Comparison of ENCODE assay signal across 8 cellular contexts in the genomic region with DNA sequence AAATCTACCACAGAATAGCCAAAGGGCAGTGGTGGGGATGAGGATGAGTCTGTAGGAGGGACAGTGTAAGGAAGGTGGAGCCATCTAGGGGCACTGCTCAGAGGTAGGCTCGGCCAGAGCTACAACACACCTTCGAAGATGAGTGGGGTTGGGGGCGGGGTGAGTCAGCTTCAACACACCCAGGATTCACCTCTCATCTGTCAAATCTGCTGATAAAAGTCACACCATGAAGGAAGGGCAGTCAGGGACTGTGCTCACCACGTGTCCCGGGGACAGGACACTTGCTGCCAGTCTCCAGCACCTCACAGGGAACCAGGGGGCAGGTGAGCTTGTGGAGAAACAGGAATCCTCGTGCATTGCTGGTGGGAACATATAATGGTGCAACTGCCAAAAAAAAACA.
DNase-seq lines count a peak whose midpoint lies in the region; ATAC-seq and TF ChIP-seq lines count a peak whose summit lies in the region.

No MANE protein-coding gene starts in this region.

- peaks cover 58 to 100% (median 95%) of the 10 kb centered on the region in 6 donors for H3K4me1 ChIP-seq in spleen
- peaks cover 59% of the 10 kb centered on the region for H3K4me1 ChIP-seq in hepatocyte (ENCODE audit: insufficient read depth)

- H3K4me2 ChIP-seq in hepatocyte: no peak overlapping the region

- H3K9me3 ChIP-seq in spleen: no peaks in the 10 kb centered on the region
- H3K9me3 ChIP-seq in hepatocyte (ENCODE audit: low read depth): no peaks in the 10 kb centered on the region

- H3K27ac ChIP-seq in cingulate gyrus (ENCODE audit: low read depth, low read length): peak overlapping the region; percentile 61
- peak overlapping the region in 6 of 8 donors; percentile 3 to 74 (median 60) for H3K27ac ChIP-seq in spleen
- H3K27ac ChIP-seq in hepatocyte: no peak overlapping the region

- no peak for TF ChIP-seq POLR2A in spleen (IDR thresholded peaks at IDR 0.05)

- intact Hi-C loops in spleen (cut with DNase I; ENCODE audit: low total_unique reads): no loop called here

- H3K9me2 ChIP-seq in hepatocyte (replicated peaks; ENCODE audit: insufficient read depth): no peaks in the 10 kb centered on the region

- ATAC-seq in GM19452 (IDR thresholded peaks at IDR 0.05; ENCODE audit: unreplicated experiment) (no peak), GM21786 (IDR thresholded peaks at IDR 0.05; ENCODE audit: unreplicated experiment) (no peak)

- peaks cover 100% of the 10 kb centered on the region for H4K20me1 ChIP-seq in hepatocyte (ENCODE audit: insufficient read depth, poor library complexity, severe bottlenecking)

- WGBS in spleen, 5 donors: 40 to 59% (median 52%) methylated on average over 6 of the region's 6 CpGs
- WGBS in hepatocyte (ENCODE audit: low lambda C conversion rate, missing lambda C conversion rate): 64% methylated on average over 6 of the region's 6 CpGs

- H3K27me3 ChIP-seq in spleen (replicated peaks in 1 of 7) (no peaks in the 10 kb centered on the region), hepatocyte (no peaks in the 10 kb centered on the region)

- TF ChIP-seq CTCF in spleen (IDR thresholded peaks at IDR 0.05 in 8 of 11, conservative IDR thresholded peaks at IDR 0.05 in 3 of 11) (no peak), hepatocyte (IDR thresholded peaks at IDR 0.05; ENCODE audit: poor library complexity) (no peak)

- peaks cover 100% of the 10 kb centered on the region for H3K79me2 ChIP-seq in hepatocyte

- H3K36me3 ChIP-seq in spleen (peaks cover 0 to 19% (median 0%) of the 10 kb centered on the region in 6 donors), hepatocyte (replicated peaks; ENCODE audit: insufficient read depth, low read depth) (no peaks in the 10 kb centered on the region)

- DNase-seq in ELF-1 (ENCODE audit: low read depth, low spot score) (peak; percentile 53), spleen (no peak), hepatocyte (ENCODE audit: low spot score) (no peak), NCI-H1092 treated with DMSO at 0.1 percent for 48 hours (lab: John Stamatoyannopoulos, UW) (no peak)
- DNase-seq in activated CD4-positive, alpha-beta T cell treated with anti-CD3 and anti-CD28 coated beads for 1 hour: peak; percentile 22

- H3K4me3 ChIP-seq in spleen: peak overlapping the region in 1 of 8 donors; percentile 30
- H3K4me3 ChIP-seq in hepatocyte: no peak overlapping the region

- H2AFZ ChIP-seq in hepatocyte: no peak overlapping the region

Comparison
In these comparisons a context has a peak if more than half of its experiments do, and no peak if none do; other contexts are left out.
1. DNase-seq: peak in ELF-1 (single experiment) and activated CD4-positive, alpha-beta T cell treated with anti-CD3 and anti-CD28 coated beads for 1 hour (single experiment); none in spleen (single experiment), hepatocyte (single experiment) and NCI-H1092 treated with DMSO at 0.1 percent for 48 hours (single experiment).